34 cellular contexts compared by ENCODE assay signal in genomic region chr1:169989246-169989645, GRCh38.
"Had no signal": no experiment of that assay in that cellular context is flagged by ENCODE, and none has a peak within 500 bp of the region (broad histone marks: within the 10 kb centered on the region; RNA-seq: fewer than 3 reads in every experiment).

No MANE protein-coding gene starts in this region.

- H3K9me3 ChIP-seq: ascending aorta, Peyer's patch, SJSA1, SK-N-SH had no signal

- H3K27me3 Mint-ChIP-seq: activated CD4-positive, alpha-beta T cell treated with anti-CD3 and anti-CD28 coated beads for 36 hours; activated CD4-positive, alpha-beta T cell treated with anti-CD3 and anti-CD28 coated beads, Interleukin-2, amount 10 ng/mL, durations not matched to agents 7 days and 5 days; activated naive CD4-positive, alpha-beta T cell treated with anti-CD3 and anti-CD28 coated beads, Interleukin-2, amount 50 U/mL, for 24 hours; activated naive CD8-positive, alpha-beta T cell treated with anti-CD3 and anti-CD28 coated beads, Interleukin-2, amount 10 ng/mL, durations not matched to agents 7 days and 5 days; activated T-cell treated with anti-CD3 and anti-CD28 coated beads, Interleukin-2, amount 50 U/mL, for 24 hours; central memory CD8-positive, alpha-beta T cell had no signal

- H3K36me3 Mint-ChIP-seq: WTC11 had no signal

- H3K27ac ChIP-seq: ascending aorta, cardiac muscle cell, Peyer's patch, SJSA1 had no signal

- H3K9ac ChIP-seq: SK-N-SH had no signal

- H3K27me3 ChIP-seq: ascending aorta, cardiac muscle cell, Peyer's patch, SJSA1 had no signal

- H3K36me3 ChIP-seq: ascending aorta, Peyer's patch, SJSA1 had no signal

- H3K4me3 Mint-ChIP-seq: activated CD4-positive, alpha-beta T cell treated with anti-CD3 and anti-CD28 coated beads for 36 hours; activated CD4-positive, alpha-beta T cell treated with anti-CD3 and anti-CD28 coated beads, Interleukin-2, amount 10 ng/mL, durations not matched to agents 7 days and 5 days; activated naive CD4-positive, alpha-beta T cell treated with anti-CD3 and anti-CD28 coated beads, Interleukin-2, amount 50 U/mL, for 24 hours; activated naive CD8-positive, alpha-beta T cell treated with anti-CD3 and anti-CD28 coated beads, Interleukin-2, amount 10 ng/mL, durations not matched to agents 7 days and 5 days; activated T-cell treated with anti-CD3 and anti-CD28 coated beads, Interleukin-2, amount 50 U/mL, for 24 hours; central memory CD8-positive, alpha-beta T cell; T-helper 1 cell treated with Interleukin-12 subunit alpha and Interleukin-12 subunit beta and Interleukin-4 antibody, amounts not matched to agents 30 μg/mL and 1 μg/mL, for 36 hours; T-helper 2 cell treated with Interferon-gamma antibody and Interleukin-4, amounts not matched to agents 5 μg/mL and 100 μg/mL, for 36 hours; WTC11 had no signal

- H3K4me1 Mint-ChIP-seq: activated CD4-positive, alpha-beta T cell treated with anti-CD3 and anti-CD28 coated beads for 36 hours; activated CD4-positive, alpha-beta T cell treated with anti-CD3 and anti-CD28 coated beads, Interleukin-2, amount 10 ng/mL, durations not matched to agents 7 days and 5 days; activated naive CD4-positive, alpha-beta T cell treated with anti-CD3 and anti-CD28 coated beads, Interleukin-2, amount 50 U/mL, for 24 hours; activated naive CD8-positive, alpha-beta T cell treated with anti-CD3 and anti-CD28 coated beads, Interleukin-2, amount 10 ng/mL, durations not matched to agents 7 days and 5 days; central memory CD8-positive, alpha-beta T cell; WTC11 had no signal

- H3K4me3 ChIP-seq: ascending aorta, cardiac muscle cell, Peyer's patch, SJSA1 had no signal

- H3K27ac Mint-ChIP-seq: activated CD4-positive, alpha-beta T cell treated with anti-CD3 and anti-CD28 coated beads for 36 hours; activated CD4-positive, alpha-beta T cell treated with anti-CD3 and anti-CD28 coated beads, Interleukin-2, amount 10 ng/mL, durations not matched to agents 7 days and 5 days; activated naive CD4-positive, alpha-beta T cell treated with anti-CD3 and anti-CD28 coated beads, Interleukin-2, amount 50 U/mL, for 24 hours; activated naive CD8-positive, alpha-beta T cell treated with anti-CD3 and anti-CD28 coated beads, Interleukin-2, amount 10 ng/mL, durations not matched to agents 7 days and 5 days; activated T-cell treated with anti-CD3 and anti-CD28 coated beads, Interleukin-2, amount 50 U/mL, for 24 hours; activated T-helper 2 cell treated with anti-CD3 and anti-CD28 coated beads, Interferon-gamma antibody, Interleukin-2, Interleukin-4, amounts not matched to agents 10 μg/mL and 5 μg/mL and 100 μg/mL, durations not matched to agents 14 hours and 24 hours and 36 hours; T-helper 1 cell treated with Interleukin-12 subunit alpha and Interleukin-12 subunit beta and Interleukin-4 antibody, amounts not matched to agents 30 μg/mL and 1 μg/mL, for 36 hours; T-helper 2 cell treated with Interferon-gamma antibody and Interleukin-4, amounts not matched to agents 5 μg/mL and 100 μg/mL, for 36 hours; WTC11 had no signal

- H3K4me1 ChIP-seq: ascending aorta, Peyer's patch, SJSA1 had no signal

- ATAC-seq: activated CD4-positive, alpha-beta T cell treated with anti-CD3 and anti-CD28 coated beads for 36 hours; activated CD4-positive, CD25-positive, alpha-beta regulatory T cell treated with anti-CD3 and anti-CD28 coated beads, Interleukin-2, amount 50 U/mL, for 24 hours; WTC11 had no signal

- H3K9me3 Mint-ChIP-seq: activated CD4-positive, alpha-beta T cell treated with anti-CD3 and anti-CD28 coated beads, Interleukin-2, amount 10 ng/mL, durations not matched to agents 7 days and 5 days; activated naive CD4-positive, alpha-beta T cell treated with anti-CD3 and anti-CD28 coated beads, Interleukin-2, amount 50 U/mL, for 24 hours; activated naive CD8-positive, alpha-beta T cell treated with anti-CD3 and anti-CD28 coated beads, Interleukin-2, amount 10 ng/mL, durations not matched to agents 7 days and 5 days; activated T-cell treated with anti-CD3 and anti-CD28 coated beads, Interleukin-2, amount 50 U/mL, for 24 hours; activated T-helper 2 cell treated with anti-CD3 and anti-CD28 coated beads, Interferon-gamma antibody, Interleukin-2, Interleukin-4, amounts not matched to agents 10 μg/mL and 5 μg/mL and 100 μg/mL, durations not matched to agents 14 hours and 24 hours and 36 hours; central memory CD8-positive, alpha-beta T cell; T-helper 1 cell treated with Interleukin-12 subunit alpha and Interleukin-12 subunit beta and Interleukin-4 antibody, amounts not matched to agents 30 μg/mL and 1 μg/mL, for 36 hours; T-helper 2 cell treated with Interferon-gamma antibody and Interleukin-4, amounts not matched to agents 5 μg/mL and 100 μg/mL, for 36 hours; WTC11 had no signal

- H3K4me2 ChIP-seq: SK-N-SH had no signal

- DNase-seq: activated CD4-positive, alpha-beta T cell treated with anti-CD3 and anti-CD28 coated beads for 36 hours; activated CD4-positive, alpha-beta T cell treated with anti-CD3 and anti-CD28 coated beads, Interleukin-2, amount 10 ng/mL, durations not matched to agents 7 days and 5 days; activated CD4-positive, alpha-beta T cell treated with anti-CD3 and anti-CD28 coated beads, Interleukin-2, amount 50 U/mL, for 48 hours; activated gamma-delta T cell; activated naive CD4-positive, alpha-beta T cell treated with Interleukin-2 at 50 U/mL for 16 hours; activated naive CD8-positive, alpha-beta T cell treated with anti-CD3 and anti-CD28 coated beads, Interleukin-2, amount 10 ng/mL, durations not matched to agents 7 days and 5 days; activated T-cell treated with anti-CD3 and anti-CD28 coated beads, Interleukin-2, amount 50 U/mL, for 24 hours; amygdala; Kasumi-1; KG1; NCI-H1092 treated with DMSO at 0.1 percent for 48 hours; NCI-H1417; NCI-H146; NCI-H187 treated with DMSO at 0.1 percent for 48 hours; NCI-H2081 treated with DMSO at 0.1 percent for 48 hours; NCI-H226; NCI-H446 treated with DMSO at 0.1 percent for 48 hours; NCI-H524; NK-92 treated with Interleukin-12 subunit alpha and Interleukin-12 subunit beta, amount 100 ng/mL, for 24 hours; PC-3; Peyer's patch; RPMI8226; SHP77 treated with DMSO at 0.1 percent for 48 hours; SK-N-SH had no signal
